Comparison of ENCODE assay signal across 1 cellular context in the genomic region with DNA sequence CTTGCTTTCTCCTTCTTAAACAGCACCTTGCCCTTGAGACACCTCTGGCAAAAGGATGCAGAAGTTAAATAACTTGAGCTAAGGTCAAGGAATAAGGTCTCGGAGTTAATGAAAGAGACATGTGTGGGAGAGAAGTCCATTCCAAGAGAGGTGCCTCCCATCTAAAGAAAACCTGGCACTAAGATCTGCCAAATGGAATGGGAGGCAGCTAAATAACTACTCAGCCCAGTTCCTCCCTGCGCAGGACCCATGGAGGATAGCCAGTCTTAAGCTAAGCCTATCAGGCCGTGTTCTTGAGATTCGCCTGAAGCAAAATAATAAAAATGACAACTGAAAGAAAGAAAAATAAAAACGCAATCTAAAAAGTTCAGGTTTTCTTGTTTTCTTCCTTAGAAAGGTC.
TF ChIP-seq lines count a peak whose summit lies in the region.

No MANE protein-coding gene starts in this region.

TF ChIP-seq in HepG2, 621 proteins besides CTCF, POLR2A, EP300 and RAD21:
- TF ChIP-seq HHEX (CRISPR knock-in tag; IDR thresholded peaks at IDR 0.05) (no peak), ZNF678 (CRISPR knock-in tag; IDR thresholded peaks at IDR 0.05) (no peak), KLF9 (CRISPR knock-in tag; IDR thresholded peaks at IDR 0.05; ENCODE audit: low read depth) (no peak), DR1 (CRISPR knock-in tag; IDR thresholded peaks at IDR 0.05) (no peak), TRIM24 (CRISPR knock-in tag; IDR thresholded peaks at IDR 0.05) (no peak), HDAC1 (CRISPR knock-in tag; IDR thresholded peaks at IDR 0.05) (no peak), ZSCAN12 (CRISPR knock-in tag; IDR thresholded peaks at IDR 0.05) (no peak), ZNF367 (CRISPR knock-in tag; IDR thresholded peaks at IDR 0.05; ENCODE audit: borderline replicate concordance) (no peak), BRCA1 (CRISPR knock-in tag; IDR thresholded peaks at IDR 0.05) (no peak), AKAP8 (CRISPR knock-in tag; IDR thresholded peaks at IDR 0.05) (no peak), EED (CRISPR knock-in tag; IDR thresholded peaks at IDR 0.05) (no peak), CEBPG (CRISPR knock-in tag; IDR thresholded peaks at IDR 0.05) (no peak)
- TF ChIP-seq, protein P1, sequence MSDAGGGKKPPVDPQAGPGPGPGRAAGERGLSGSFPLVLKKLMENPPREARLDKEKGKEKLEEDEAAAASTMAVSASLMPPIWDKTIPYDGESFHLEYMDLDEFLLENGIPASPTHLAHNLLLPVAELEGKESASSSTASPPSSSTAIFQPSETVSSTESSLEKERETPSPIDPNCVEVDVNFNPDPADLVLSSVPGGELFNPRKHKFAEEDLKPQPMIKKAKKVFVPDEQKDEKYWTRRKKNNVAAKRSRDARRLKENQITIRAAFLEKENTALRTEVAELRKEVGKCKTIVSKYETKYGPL (CRISPR knock-in tag; IDR thresholded peaks at IDR 0.05): no peak
- TF ChIP-seq, protein P2, sequence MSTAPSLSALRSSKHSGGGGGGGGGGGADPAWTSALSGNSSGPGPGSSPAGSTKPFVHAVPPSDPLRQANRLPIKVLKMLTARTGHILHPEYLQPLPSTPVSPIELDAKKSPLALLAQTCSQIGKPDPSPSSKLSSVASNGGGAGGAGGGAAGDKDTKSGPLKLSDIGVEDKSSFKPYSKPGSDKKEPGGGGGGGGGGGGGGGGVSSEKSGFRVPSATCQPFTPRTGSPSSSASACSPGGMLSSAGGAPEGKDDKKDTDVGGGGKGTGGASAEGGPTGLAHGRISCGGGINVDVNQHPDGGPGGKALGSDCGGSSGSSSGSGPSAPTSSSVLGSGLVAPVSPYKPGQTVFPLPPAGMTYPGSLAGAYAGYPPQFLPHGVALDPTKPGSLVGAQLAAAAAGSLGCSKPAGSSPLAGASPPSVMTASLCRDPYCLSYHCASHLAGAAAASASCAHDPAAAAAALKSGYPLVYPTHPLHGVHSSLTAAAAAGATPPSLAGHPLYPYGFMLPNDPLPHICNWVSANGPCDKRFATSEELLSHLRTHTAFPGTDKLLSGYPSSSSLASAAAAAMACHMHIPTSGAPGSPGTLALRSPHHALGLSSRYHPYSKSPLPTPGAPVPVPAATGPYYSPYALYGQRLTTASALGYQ (CRISPR knock-in tag; IDR thresholded peaks at IDR 0.05): no peak
- TF ChIP-seq, protein P3, sequence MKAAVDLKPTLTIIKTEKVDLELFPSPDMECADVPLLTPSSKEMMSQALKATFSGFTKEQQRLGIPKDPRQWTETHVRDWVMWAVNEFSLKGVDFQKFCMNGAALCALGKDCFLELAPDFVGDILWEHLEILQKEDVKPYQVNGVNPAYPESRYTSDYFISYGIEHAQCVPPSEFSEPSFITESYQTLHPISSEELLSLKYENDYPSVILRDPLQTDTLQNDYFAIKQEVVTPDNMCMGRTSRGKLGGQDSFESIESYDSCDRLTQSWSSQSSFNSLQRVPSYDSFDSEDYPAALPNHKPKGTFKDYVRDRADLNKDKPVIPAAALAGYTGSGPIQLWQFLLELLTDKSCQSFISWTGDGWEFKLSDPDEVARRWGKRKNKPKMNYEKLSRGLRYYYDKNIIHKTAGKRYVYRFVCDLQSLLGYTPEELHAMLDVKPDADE (CRISPR knock-in tag; IDR thresholded peaks at IDR 0.05): no peak
- TF ChIP-seq, protein P4, sequence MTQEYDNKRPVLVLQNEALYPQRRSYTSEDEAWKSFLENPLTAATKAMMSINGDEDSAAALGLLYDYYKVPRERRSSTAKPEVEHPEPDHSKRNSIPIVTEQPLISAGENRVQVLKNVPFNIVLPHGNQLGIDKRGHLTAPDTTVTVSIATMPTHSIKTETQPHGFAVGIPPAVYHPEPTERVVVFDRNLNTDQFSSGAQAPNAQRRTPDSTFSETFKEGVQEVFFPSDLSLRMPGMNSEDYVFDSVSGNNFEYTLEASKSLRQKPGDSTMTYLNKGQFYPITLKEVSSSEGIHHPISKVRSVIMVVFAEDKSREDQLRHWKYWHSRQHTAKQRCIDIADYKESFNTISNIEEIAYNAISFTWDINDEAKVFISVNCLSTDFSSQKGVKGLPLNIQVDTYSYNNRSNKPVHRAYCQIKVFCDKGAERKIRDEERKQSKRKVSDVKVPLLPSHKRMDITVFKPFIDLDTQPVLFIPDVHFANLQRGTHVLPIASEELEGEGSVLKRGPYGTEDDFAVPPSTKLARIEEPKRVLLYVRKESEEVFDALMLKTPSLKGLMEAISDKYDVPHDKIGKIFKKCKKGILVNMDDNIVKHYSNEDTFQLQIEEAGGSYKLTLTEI (CRISPR knock-in tag; conservative IDR thresholded peaks at IDR 0.05): no peak
- TF ChIP-seq, protein P5, sequence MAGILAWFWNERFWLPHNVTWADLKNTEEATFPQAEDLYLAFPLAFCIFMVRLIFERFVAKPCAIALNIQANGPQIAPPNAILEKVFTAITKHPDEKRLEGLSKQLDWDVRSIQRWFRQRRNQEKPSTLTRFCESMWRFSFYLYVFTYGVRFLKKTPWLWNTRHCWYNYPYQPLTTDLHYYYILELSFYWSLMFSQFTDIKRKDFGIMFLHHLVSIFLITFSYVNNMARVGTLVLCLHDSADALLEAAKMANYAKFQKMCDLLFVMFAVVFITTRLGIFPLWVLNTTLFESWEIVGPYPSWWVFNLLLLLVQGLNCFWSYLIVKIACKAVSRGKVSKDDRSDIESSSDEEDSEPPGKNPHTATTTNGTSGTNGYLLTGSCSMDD (CRISPR knock-in tag; IDR thresholded peaks at IDR 0.05): no peak
TF ChIP-seq in HepG2: peak in this region for 0.
